In genomic region chr6:146041282-146041681, GRCh38 we compare ENCODE assay signal across 10 cellular contexts. TPM values are rescaled to one million over a fixed set of nuclear protein-coding genes. Genes with fewer than 3 reads are reported as not detected.
A peak's percentile ranks its signal among the peaks of the same experiment; 100 is the strongest.
DNase-seq lines count a peak whose midpoint lies in the region; ATAC-seq, FAIRE-seq and TF ChIP-seq lines count a peak whose summit lies in the region.
"Had no signal": no experiment of that assay in that cellular context is flagged by ENCODE, and none has a peak within 500 bp of the region (broad histone marks: within the 10 kb centered on the region; RNA-seq: fewer than 3 reads in every experiment).

No MANE protein-coding gene starts in this region.

- 32 to 54% (median 35%) methylated on average over 1 of the region's 1 CpG for WGBS in spleen, 5 donors

- no peaks in the 10 kb centered on the region for H3F3A ChIP-seq in PC-9 (ENCODE audit: insufficient read depth, low read depth)

- CTCF ChIA-PET in PC-9 (lab: Charles Lee): no interaction called here
- CTCF ChIA-PET in activated CD4-positive, alpha-beta memory T cell treated with anti-CD3 and anti-CD28 coated beads for 36 hours (lab: Charles Lee): interaction anchor here (0.6 kb wide), 1 partner anchor 61 kb away, joined by 3 read pairs; no protein-coding TSS in a partner anchor
- CTCF ChIA-PET in activated CD8-positive, alpha-beta T cell treated with anti-CD3 and anti-CD28 coated beads for 36 hours (lab: Charles Lee): interaction anchor here (1.3 kb wide), 1 partner anchor 9 kb away, joined by 3 read pairs; no protein-coding TSS in a partner anchor

- H3K9me3 ChIP-seq in PC-9 (ENCODE audit: insufficient read depth, low read depth) (no peaks in the 10 kb centered on the region), spleen (peaks cover 2 to 39% (median 30%) of the 10 kb centered on the region in 8 donors)

- no peaks in the 10 kb centered on the region for H3K27me3 Mint-ChIP-seq in glutamatergic neuron (ENCODE audit: unreplicated experiment)
- H3K27me3 Mint-ChIP-seq in activated CD4-positive, alpha-beta memory T cell treated with anti-CD3 and anti-CD28 coated beads for 36 hours: peaks cover 5% of the 10 kb centered on the region
- peaks cover 6% of the 10 kb centered on the region for H3K27me3 Mint-ChIP-seq in activated CD8-positive, alpha-beta T cell treated with anti-CD3 and anti-CD28 coated beads for 36 hours

- H3K27me3 ChIP-seq in PC-9 (ENCODE audit: insufficient read depth, low read depth): no peaks in the 10 kb centered on the region
- H3K27me3 ChIP-seq in spleen (replicated peaks in 1 of 7): no peaks in the 10 kb centered on the region

- intact Hi-C loops in PC-9 (cut with micrococcal nuclease; ENCODE audit: unreplicated experiment): no loop called here
- intact Hi-C loops in spleen (cut with DNase I; ENCODE audit: low total_unique reads): no loop called here
- intact Hi-C loops in activated CD4-positive, alpha-beta memory T cell treated with anti-CD3 and anti-CD28 coated beads for 36 hours (cut with micrococcal nuclease): no loop called here
- intact Hi-C loops in activated CD8-positive, alpha-beta T cell treated with anti-CD3 and anti-CD28 coated beads for 36 hours (cut with micrococcal nuclease): no loop called here

- H3K36me3 Mint-ChIP-seq in glutamatergic neuron (ENCODE audit: unreplicated experiment): no peaks in the 10 kb centered on the region
- no peaks in the 10 kb centered on the region for H3K36me3 Mint-ChIP-seq in activated CD4-positive, alpha-beta memory T cell treated with anti-CD3 and anti-CD28 coated beads for 36 hours
- H3K36me3 Mint-ChIP-seq in activated CD8-positive, alpha-beta T cell treated with anti-CD3 and anti-CD28 coated beads for 36 hours (ENCODE audit: low read depth): no peaks in the 10 kb centered on the region

- no peak for FAIRE-seq in GM12892 (lab: Jason Lieb, UNC)

- H3K4me2 ChIP-seq in PC-9: no peak overlapping the region

- H3K9me3 Mint-ChIP-seq in glutamatergic neuron (ENCODE audit: unreplicated experiment): no peaks in the 10 kb centered on the region
- H3K9me3 Mint-ChIP-seq in activated CD4-positive, alpha-beta memory T cell treated with anti-CD3 and anti-CD28 coated beads for 36 hours: peaks cover 28% of the 10 kb centered on the region
- H3K9me3 Mint-ChIP-seq in activated CD8-positive, alpha-beta T cell treated with anti-CD3 and anti-CD28 coated beads for 36 hours: peaks cover 20% of the 10 kb centered on the region

- H3K36me3 ChIP-seq in PC-9 (ENCODE audit: low read depth) (no peaks in the 10 kb centered on the region), spleen (no peaks in the 10 kb centered on the region)

- no peak overlapping the region for H3K27ac Mint-ChIP-seq in glutamatergic neuron (ENCODE audit: unreplicated experiment)
- H3K27ac Mint-ChIP-seq in activated CD4-positive, alpha-beta memory T cell treated with anti-CD3 and anti-CD28 coated beads for 36 hours: no peak overlapping the region
- no peak overlapping the region for H3K27ac Mint-ChIP-seq in activated CD8-positive, alpha-beta T cell treated with anti-CD3 and anti-CD28 coated beads for 36 hours

- peak; percentile 57 for ATAC-seq in GM21619 (IDR thresholded peaks at IDR 0.05; ENCODE audit: unreplicated experiment)
- ATAC-seq in activated CD8-positive, alpha-beta T cell treated with anti-CD3 and anti-CD28 coated beads for 36 hours: no peak

- no peak overlapping the region for H3K27ac ChIP-seq in PC-9
- H3K27ac ChIP-seq in spleen: no peak overlapping the region

- no peaks in the 10 kb centered on the region for H3K9me2 ChIP-seq in PC-9 (ENCODE audit: insufficient read depth)

- no peaks in the 10 kb centered on the region for H3K4me1 Mint-ChIP-seq in glutamatergic neuron (ENCODE audit: low read depth, unreplicated experiment)
- H3K4me1 Mint-ChIP-seq in activated CD4-positive, alpha-beta memory T cell treated with anti-CD3 and anti-CD28 coated beads for 36 hours (ENCODE audit: low read depth): no peaks in the 10 kb centered on the region
- H3K4me1 Mint-ChIP-seq in activated CD8-positive, alpha-beta T cell treated with anti-CD3 and anti-CD28 coated beads for 36 hours (ENCODE audit: low read depth): no peaks in the 10 kb centered on the region

- TF ChIP-seq CTCF in PC-9 (conservative IDR thresholded peaks at IDR 0.05): peak; percentile 58
- peak; percentile 7 for TF ChIP-seq CTCF in glutamatergic neuron (IDR thresholded peaks at IDR 0.05; ENCODE audit: partially characterized antibody, unreplicated experiment)
- peak in 1 of 11 experiments; percentile 13 for TF ChIP-seq CTCF in spleen (IDR thresholded peaks at IDR 0.05 in 8 of 11, conservative IDR thresholded peaks at IDR 0.05 in 3 of 11)
- no peak for TF ChIP-seq CTCF in activated CD8-positive, alpha-beta T cell treated with anti-CD3 and anti-CD28 coated beads for 36 hours (IDR thresholded peaks at IDR 0.05)

- DNase-seq in COLO829 (ENCODE audit: low spot score): peak; percentile 13
- DNase-seq in PC-9: peak in 1 of 2 experiments; percentile 5
- DNase-seq in glutamatergic neuron: peak; percentile 50
- no peak for DNase-seq in spleen
- no peak for DNase-seq in GM12892 (ENCODE audit: insufficient read length)
- DNase-seq in activated CD4-positive, alpha-beta memory T cell treated with anti-CD3 and anti-CD28 coated beads for 36 hours: no peak
- DNase-seq in activated CD8-positive, alpha-beta T cell treated with anti-CD3 and anti-CD28 coated beads for 36 hours: no peak
- DNase-seq: NCI-H2107 had no signal

- no peaks in the 10 kb centered on the region for H3K4me1 ChIP-seq in PC-9 (replicated peaks; ENCODE audit: insufficient read depth)
- no peaks in the 10 kb centered on the region for H3K4me1 ChIP-seq in spleen

- POLR2A ChIA-PET in PC-9 (lab: Charles Lee; ENCODE audit: unreplicated experiment): no interaction called here
- POLR2A ChIA-PET in activated CD4-positive, alpha-beta memory T cell treated with anti-CD3 and anti-CD28 coated beads for 36 hours (lab: Charles Lee): no interaction called here
- POLR2A ChIA-PET in activated CD8-positive, alpha-beta T cell treated with anti-CD3 and anti-CD28 coated beads for 36 hours (lab: Charles Lee): no interaction called here

- TF ChIP-seq POLR2A in spleen (IDR thresholded peaks at IDR 0.05) (no peak), GM12892 (IDR thresholded peaks at IDR 0.05; ENCODE audit: low read depth, low read length) (no peak)

- H3K4me3 ChIP-seq in PC-9 (no peak overlapping the region), spleen (no peak overlapping the region)

- H3K4me3 Mint-ChIP-seq in glutamatergic neuron (ENCODE audit: unreplicated experiment): no peak overlapping the region
- H3K4me3 Mint-ChIP-seq in activated CD4-positive, alpha-beta memory T cell treated with anti-CD3 and anti-CD28 coated beads for 36 hours: no peak overlapping the region
- H3K4me3 Mint-ChIP-seq in activated CD8-positive, alpha-beta T cell treated with anti-CD3 and anti-CD28 coated beads for 36 hours: no peak overlapping the region

- no peak overlapping the region for H2AFZ ChIP-seq in PC-9

- no peaks in the 10 kb centered on the region for H3K79me2 ChIP-seq in PC-9 (ENCODE audit: low read depth)

- no TSS peak for BruUV-seq in PC-9 (replicated peaks; lab: Mats Ljungman, UMichigan)

- H4K20me1 ChIP-seq in PC-9 (ENCODE audit: insufficient read depth): no peaks in the 10 kb centered on the region

RNA-seq across cellular contexts. Expression of gene GRM1, which starts 12.4 kb away (rescaled TPM):
- total RNA-seq in PC-9 (2021) (0.26 TPM in 1 of 2 replicates, not detected in the other), glutamatergic neuron (ENCODE audit: unreplicated experiment) (0.17 TPM), spleen (under 1 TPM in 5 of 7 donors, not detected in 2; 0.09 to 0.19 (median 0.10) TPM)
- polyA plus RNA-seq in spleen: under 1 TPM in 2 of 3 donors, not detected in 1; under 0.01 to 0.02 TPM
- not detected for polyA plus RNA-seq in GM12892 (2012; ENCODE audit: missing spikeins)
- total RNA-seq in activated CD4-positive, alpha-beta memory T cell treated with anti-CD3 and anti-CD28 coated beads for 36 hours: not detected
- total RNA-seq in activated CD8-positive, alpha-beta T cell treated with anti-CD3 and anti-CD28 coated beads for 36 hours: not detected
- total RNA-seq: mucosa of gallbladder had no signal

Comparison
In these comparisons a context has a peak if more than half of its experiments do, and no peak if none do; other contexts are left out.
1. DNase-seq: peak in COLO829 (single experiment) and glutamatergic neuron (single experiment); none in spleen (single experiment), GM12892 (single experiment), activated CD4-positive, alpha-beta memory T cell treated with anti-CD3 and anti-CD28 coated beads for 36 hours (single experiment) and activated CD8-positive, alpha-beta T cell treated with anti-CD3 and anti-CD28 coated beads for 36 hours (single experiment).